Comparison of ENCODE assay signal across 18 cellular contexts in genomic region chr5:120306331-120306730, GRCh38.
DNase-seq lines count a peak whose midpoint lies in the region; ATAC-seq, FAIRE-seq and TF ChIP-seq lines count a peak whose summit lies in the region.
"Had no signal": no experiment of that assay in that cellular context is flagged by ENCODE, and none has a peak within 500 bp of the region (broad histone marks: within the 10 kb centered on the region; RNA-seq: fewer than 3 reads in every experiment).

No MANE protein-coding gene starts in this region.

- TF ChIP-seq CTCF in RWPE2 (IDR thresholded peaks at IDR 0.05; ENCODE audit: poor library complexity, severe bottlenecking) (no peak), fibroblast of lung (conservative IDR thresholded peaks at IDR 0.05 in 1 of 2, IDR thresholded peaks at IDR 0.05 in 1 of 2; ENCODE audit: low read depth in 1 of 2, low read length in 2 of 2) (no peak)

- H2AFZ ChIP-seq in fibroblast of lung (ENCODE audit: low read length) = peak overlapping the region; percentile 16

- no peaks in the 10 kb centered on the region for H3K79me2 ChIP-seq in fibroblast of lung (ENCODE audit: control insufficient read depth, insufficient read depth, low read length)

- FAIRE-seq in small intestine (lab: Jason Lieb, UNC) = no peak

- ATAC-seq in RWPE2 (ENCODE audit: low read depth) = peak; percentile 74
- ATAC-seq in HG03354 (IDR thresholded peaks at IDR 0.05; ENCODE audit: poor library complexity, severe bottlenecking, unreplicated experiment) = no peak

- H4K20me1 ChIP-seq in fibroblast of lung (ENCODE audit: control insufficient read depth, extremely low read depth, insufficient read depth, low read length) = no peaks in the 10 kb centered on the region

- H3K27ac ChIP-seq in RWPE2 (ENCODE audit: poor library complexity, severe bottlenecking) (no peak overlapping the region), fibroblast of lung (ENCODE audit: insufficient read depth, low read length) (no peak overlapping the region), small intestine (ENCODE audit: low read depth in 1 of 2, low read length in 1 of 2) (no peak overlapping the region)
- H3K27ac ChIP-seq: SK-N-MC had no signal

- no peak overlapping the region for H3K27ac Mint-ChIP-seq in immature natural killer cell

- H3K4me3 ChIP-seq in RWPE2 (ENCODE audit: severe bottlenecking) = no peak overlapping the region
- H3K4me3 ChIP-seq in fibroblast of lung (replicated peaks in 1 of 4; ENCODE audit: control extremely low read depth in 1 of 4, insufficient read depth in 1 of 4, low read depth in 3 of 4, low read length in 4 of 4) = no peak overlapping the region
- H3K4me3 ChIP-seq in small intestine (ENCODE audit: low read depth in 1 of 2, low read length in 2 of 2) = no peak overlapping the region
- H3K4me3 ChIP-seq: HAP-1, SK-N-MC had no signal

- H3K9me3 ChIP-seq in RWPE2 (ENCODE audit: severe bottlenecking) = no peaks in the 10 kb centered on the region
- no peaks in the 10 kb centered on the region for H3K9me3 ChIP-seq in fibroblast of lung (ENCODE audit: control insufficient read depth, insufficient read depth, low read depth, low read length)
- no peaks in the 10 kb centered on the region for H3K9me3 ChIP-seq in small intestine (ENCODE audit: control insufficient read depth, low read depth)
- H3K9me3 ChIP-seq: HAP-1 had no signal

- no peak overlapping the region for H3K4me2 ChIP-seq in fibroblast of lung (ENCODE audit: extremely low read depth, insufficient read depth, low read length)

- H3K4me1 Mint-ChIP-seq in immature natural killer cell = no peaks in the 10 kb centered on the region

- DNase-seq in HuH-7 (ENCODE audit: low spot score) (peak; percentile 6), RWPE2 (ENCODE audit: low spot score) (no peak), fibroblast of lung (ENCODE audit: low read depth in 2 of 2) (no peak), small intestine (peak; percentile 11), NCI-H510A treated with DMSO at 0.1 percent for 48 hours (lab: John Stamatoyannopoulos, UW) (no peak), immature natural killer cell (no peak)
- DNase-seq: ACHN, AML-193, COR-L47, KBM-7, NCI-H1436, NCI-H2029, NCI-H2171, NCI-H446, NCI-H774 had no signal

- 6 to 47% (median 18%) methylated on average over 3 of the region's 3 CpGs for WGBS in small intestine, 3 donors

- peaks cover 0 to 5% (median 0%) of the 10 kb centered on the region in 6 donors for H3K9me3 Mint-ChIP-seq in immature natural killer cell

- no peak overlapping the region for H3K9ac ChIP-seq in fibroblast of lung (ENCODE audit: insufficient read depth, low read length)

- H3K36me3 ChIP-seq in RWPE2 (ENCODE audit: low read depth) (no peaks in the 10 kb centered on the region), fibroblast of lung (ENCODE audit: control insufficient read depth, insufficient read depth, low read length) (no peaks in the 10 kb centered on the region), small intestine (ENCODE audit: control insufficient read depth in 2 of 2, insufficient read depth in 2 of 2, low read length in 2 of 2) (no peaks in the 10 kb centered on the region)
- H3K36me3 ChIP-seq: HAP-1 had no signal

- no peak overlapping the region for H3K4me3 Mint-ChIP-seq in immature natural killer cell

- H3K27me3 ChIP-seq in RWPE2 (ENCODE audit: insufficient read depth, poor library complexity, severe bottlenecking) (no peaks in the 10 kb centered on the region), fibroblast of lung (ENCODE audit: control insufficient read depth, insufficient read depth, low read length) (no peaks in the 10 kb centered on the region), small intestine (ENCODE audit: control insufficient read depth in 2 of 2, insufficient read depth in 2 of 2, low read length in 2 of 2) (no peaks in the 10 kb centered on the region)

- peaks cover 0 to 3% (median 0%) of the 10 kb centered on the region in 3 donors for H3K27me3 Mint-ChIP-seq in immature natural killer cell (ENCODE audit: low read depth in 3 of 3)

- no peaks in the 10 kb centered on the region for H3K36me3 Mint-ChIP-seq in immature natural killer cell

- peaks cover 5% of the 10 kb centered on the region for H3K4me1 ChIP-seq in RWPE2 (ENCODE audit: insufficient read depth, poor library complexity, severe bottlenecking)
- peaks cover 4% of the 10 kb centered on the region for H3K4me1 ChIP-seq in fibroblast of lung (ENCODE audit: control insufficient read depth, extremely low read depth, insufficient read depth, low read length)
- H3K4me1 ChIP-seq in small intestine (ENCODE audit: control insufficient read depth in 2 of 2, insufficient read depth in 1 of 2, low read depth in 1 of 2, low read length in 1 of 2) = no peaks in the 10 kb centered on the region
- H3K4me1 ChIP-seq: HAP-1 had no signal

Comparison
In these comparisons a context has a peak if more than half of its experiments do, and no peak if none do; other contexts are left out.
1. DNase-seq: peak in HuH-7 (single experiment) and small intestine (single experiment); none in RWPE2 (single experiment), fibroblast of lung (0 of 2), NCI-H510A treated with DMSO at 0.1 percent for 48 hours (single experiment) and immature natural killer cell (0 of 3).